Comparison of ENCODE assay signal across 19 cellular contexts in the genomic region with DNA sequence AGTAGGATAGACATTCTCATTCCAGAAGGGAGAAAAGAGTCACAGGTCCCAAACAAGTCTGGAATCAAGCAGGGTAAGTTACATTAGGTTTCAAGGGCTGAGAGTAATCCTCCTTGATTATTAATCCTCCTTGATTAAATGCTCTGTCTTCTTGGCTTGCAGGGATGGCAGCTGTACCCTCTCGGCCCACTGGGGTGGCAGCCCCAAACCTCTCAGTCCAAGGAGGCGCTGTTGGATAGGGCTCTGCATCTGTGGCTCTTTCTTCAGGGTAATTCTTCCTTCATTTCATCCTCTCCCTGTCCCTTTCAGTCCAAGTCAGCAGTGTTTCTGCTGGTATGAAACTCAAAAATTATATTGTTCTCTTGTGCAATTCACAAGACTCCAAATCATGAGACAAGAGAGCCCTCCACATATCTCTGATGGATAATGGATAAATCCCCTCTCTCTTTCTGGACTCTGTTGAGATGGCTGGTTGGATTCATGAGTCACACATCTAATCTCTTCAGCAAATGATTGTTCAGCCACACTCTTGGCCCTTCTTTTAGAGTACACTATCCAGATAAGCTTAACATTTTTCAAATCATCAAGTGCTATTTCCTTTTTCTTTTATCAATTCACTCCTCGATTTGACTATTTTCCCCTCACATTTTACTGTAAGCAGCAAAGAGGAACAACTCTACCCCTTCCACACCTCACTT.
A peak's percentile ranks its signal among the peaks of the same experiment; 100 is the strongest.
DNase-seq lines count a peak whose midpoint lies in the region; ATAC-seq and TF ChIP-seq lines count a peak whose summit lies in the region.
"Had no signal": no experiment of that assay in that cellular context is flagged by ENCODE, and none has a peak within 500 bp of the region (broad histone marks: within the 10 kb centered on the region; RNA-seq: fewer than 3 reads in every experiment).

No MANE protein-coding gene starts in this region.

- H3K36me3 ChIP-seq in GM23338 (ENCODE audit: insufficient read depth) = no peaks in the 10 kb centered on the region
- H3K36me3 ChIP-seq in OCI-LY7 (ENCODE audit: insufficient read depth, low read length) = no peaks in the 10 kb centered on the region
- no peaks in the 10 kb centered on the region for H3K36me3 ChIP-seq in brain microvascular endothelial cell (replicated peaks)

- H3K9me3 ChIP-seq in OCI-LY7 (ENCODE audit: low read length) = no peaks in the 10 kb centered on the region
- H3K9me3 ChIP-seq: A549 had no signal

- no peaks in the 10 kb centered on the region for H3F3A ChIP-seq in GM23338 (replicated peaks; ENCODE audit: low read depth)

- H2AFZ ChIP-seq in GM23338 (no peak overlapping the region), OCI-LY7 (ENCODE audit: low read length) (no peak overlapping the region)

- H3K4me3 ChIP-seq in GM23338 = no peak overlapping the region
- no peak overlapping the region for H3K4me3 ChIP-seq in OCI-LY7 (ENCODE audit: low read depth, low read length, poor library complexity, severe bottlenecking)
- H3K4me3 ChIP-seq in brain microvascular endothelial cell (ENCODE audit: low read depth, low read length) = no peak overlapping the region
- H3K4me3 ChIP-seq: A549, GM12878, SK-N-MC had no signal

- H3K79me2 ChIP-seq in GM23338 (replicated peaks; ENCODE audit: insufficient read depth) = no peaks in the 10 kb centered on the region
- H3K79me2 ChIP-seq in OCI-LY7 (ENCODE audit: insufficient read depth, low read depth, low read length) = no peaks in the 10 kb centered on the region

- intact Hi-C loops in OCI-LY7 (cut with micrococcal nuclease; ENCODE audit: unreplicated experiment) = no loop called here

- H3K4me1 Mint-ChIP-seq in GM23338 = no peaks in the 10 kb centered on the region; the same call in 2 of the 3 replicates
- H3K4me1 Mint-ChIP-seq in nephron progenitor cell = no peaks in the 10 kb centered on the region

- H3K4me3 Mint-ChIP-seq in GM23338 = no peak overlapping the region
- no peak overlapping the region for H3K4me3 Mint-ChIP-seq in nephron progenitor cell
- H3K4me3 Mint-ChIP-seq: HFFc6 had no signal

- H3K9me3 Mint-ChIP-seq in GM23338 = 0 out of 3 replicates have a peak, but pooled peaks cover under 1% of the 10 kb centered on the region
- H3K9me3 Mint-ChIP-seq in nephron progenitor cell = peaks cover 3% of the 10 kb centered on the region
- H3K9me3 Mint-ChIP-seq: HFFc6 had no signal

- H3K27me3 ChIP-seq in GM23338 (ENCODE audit: insufficient read depth) (no peaks in the 10 kb centered on the region), brain microvascular endothelial cell (replicated peaks) (no peaks in the 10 kb centered on the region)

- no peaks in the 10 kb centered on the region for H3K4me1 ChIP-seq in GM23338 (ENCODE audit: insufficient read depth)
- H3K4me1 ChIP-seq in OCI-LY7 (ENCODE audit: insufficient read depth, low read length, poor library complexity, severe bottlenecking) = no peaks in the 10 kb centered on the region
- H3K4me1 ChIP-seq: A549 had no signal

- peak; percentile 17 for DNase-seq in GM23338 (ENCODE audit: low spot score)
- DNase-seq in OCI-LY7 (ENCODE audit: low spot score) = no peak
- DNase-seq in brain microvascular endothelial cell = peak; percentile 32
- DNase-seq in nephron progenitor cell = no peak
- no peak for DNase-seq in middle frontal gyrus (ENCODE audit: extremely low spot score, low spot score)
- DNase-seq: C1 segment of cervical spinal cord, DND-41, GOT3, HFFc6, NCI-H187, NCI-H774, Right ventricle myocardium superior had no signal

- H3K27ac Mint-ChIP-seq in GM23338 (no peak overlapping the region), nephron progenitor cell (peak overlapping the region; percentile 33)
- H3K27ac Mint-ChIP-seq: HFFc6 had no signal

- H3K27ac ChIP-seq in GM23338 (ENCODE audit: low read depth) = no peak overlapping the region
- H3K27ac ChIP-seq in OCI-LY7 (ENCODE audit: low read depth, low read length, poor library complexity, severe bottlenecking) = no peak overlapping the region
- H3K27ac ChIP-seq in brain microvascular endothelial cell = no peak overlapping the region
- H3K27ac ChIP-seq: A549, HL-60, SK-N-MC had no signal

- H3K27me3 Mint-ChIP-seq in GM23338 (ENCODE audit: insufficient read depth, low read depth, poor library complexity) (no peaks in the 10 kb centered on the region), nephron progenitor cell (ENCODE audit: low read depth, poor library complexity) (peaks cover 2% of the 10 kb centered on the region)

- H3K36me3 Mint-ChIP-seq in GM23338 (ENCODE audit: low read depth) (no peaks in the 10 kb centered on the region), nephron progenitor cell (ENCODE audit: low read depth) (no peaks in the 10 kb centered on the region)

- H3K4me2 ChIP-seq in GM23338 = no peak overlapping the region
- H3K4me2 ChIP-seq in OCI-LY7 (ENCODE audit: low read length) = no peak overlapping the region
- H3K4me2 ChIP-seq: A549 had no signal

- TF ChIP-seq CTCF in GM23338 (conservative IDR thresholded peaks at IDR 0.05; ENCODE audit: low read depth in 2 of 2) = peak in 1 of 2 experiments; percentile 38; a peak in 3 of 4 replicates
- 0 out of 2 replicates have a peak, but pooled peaks have one; percentile 18 for TF ChIP-seq CTCF in OCI-LY7 (conservative IDR thresholded peaks at IDR 0.05; ENCODE audit: low read length)
- peak; percentile 16 for TF ChIP-seq CTCF in brain microvascular endothelial cell (IDR thresholded peaks at IDR 0.05; ENCODE audit: low read depth, low read length, missing control alignments)
- no peak for TF ChIP-seq CTCF in nephron progenitor cell (IDR thresholded peaks at IDR 0.05)

- no TSS peak for BruUV-seq in OCI-LY7 (replicated peaks; lab: Mats Ljungman, UMichigan)

- ATAC-seq in GM23338 = no peak
- no peak for ATAC-seq in HG02970 (IDR thresholded peaks at IDR 0.05; ENCODE audit: low FRiP score, unreplicated experiment)
- ATAC-seq in HG02840 (IDR thresholded peaks at IDR 0.05; ENCODE audit: low FRiP score, unreplicated experiment) = no peak
- ATAC-seq in HG02973 (IDR thresholded peaks at IDR 0.05; ENCODE audit: unreplicated experiment) = no peak
- ATAC-seq: A549, GM12878 had no signal

- H4K20me1 ChIP-seq in GM23338 (replicated peaks; ENCODE audit: insufficient read depth) (no peaks in the 10 kb centered on the region), OCI-LY7 (ENCODE audit: insufficient read depth, low read length) (no peaks in the 10 kb centered on the region)

- CTCF ChIA-PET in OCI-LY7 (lab: Charles Lee; ENCODE audit: unreplicated experiment) = no interaction called here

- H3K9me2 ChIP-seq in GM23338 (ENCODE audit: insufficient read depth) (0 out of 2 replicates have a peak, but pooled peaks cover 3% of the 10 kb centered on the region), OCI-LY7 (ENCODE audit: insufficient read depth, low read length) (no peaks in the 10 kb centered on the region)

- in situ Hi-C loops in brain microvascular endothelial cell (cut with HindIII; ENCODE audit: low pct_ligation_motif_present, low sequenced_read_pairs) = no loop called here

- POLR2A ChIA-PET in OCI-LY7 (lab: Charles Lee) = no interaction called here

TF ChIP-seq in GM23338, 12 proteins besides CTCF, POLR2A, EP300 and RAD21 (continues in another document):
- TF ChIP-seq ZNF114 (CRISPR knock-in tag; IDR thresholded peaks at IDR 0.05) = no peak
- TF ChIP-seq, protein P1, sequence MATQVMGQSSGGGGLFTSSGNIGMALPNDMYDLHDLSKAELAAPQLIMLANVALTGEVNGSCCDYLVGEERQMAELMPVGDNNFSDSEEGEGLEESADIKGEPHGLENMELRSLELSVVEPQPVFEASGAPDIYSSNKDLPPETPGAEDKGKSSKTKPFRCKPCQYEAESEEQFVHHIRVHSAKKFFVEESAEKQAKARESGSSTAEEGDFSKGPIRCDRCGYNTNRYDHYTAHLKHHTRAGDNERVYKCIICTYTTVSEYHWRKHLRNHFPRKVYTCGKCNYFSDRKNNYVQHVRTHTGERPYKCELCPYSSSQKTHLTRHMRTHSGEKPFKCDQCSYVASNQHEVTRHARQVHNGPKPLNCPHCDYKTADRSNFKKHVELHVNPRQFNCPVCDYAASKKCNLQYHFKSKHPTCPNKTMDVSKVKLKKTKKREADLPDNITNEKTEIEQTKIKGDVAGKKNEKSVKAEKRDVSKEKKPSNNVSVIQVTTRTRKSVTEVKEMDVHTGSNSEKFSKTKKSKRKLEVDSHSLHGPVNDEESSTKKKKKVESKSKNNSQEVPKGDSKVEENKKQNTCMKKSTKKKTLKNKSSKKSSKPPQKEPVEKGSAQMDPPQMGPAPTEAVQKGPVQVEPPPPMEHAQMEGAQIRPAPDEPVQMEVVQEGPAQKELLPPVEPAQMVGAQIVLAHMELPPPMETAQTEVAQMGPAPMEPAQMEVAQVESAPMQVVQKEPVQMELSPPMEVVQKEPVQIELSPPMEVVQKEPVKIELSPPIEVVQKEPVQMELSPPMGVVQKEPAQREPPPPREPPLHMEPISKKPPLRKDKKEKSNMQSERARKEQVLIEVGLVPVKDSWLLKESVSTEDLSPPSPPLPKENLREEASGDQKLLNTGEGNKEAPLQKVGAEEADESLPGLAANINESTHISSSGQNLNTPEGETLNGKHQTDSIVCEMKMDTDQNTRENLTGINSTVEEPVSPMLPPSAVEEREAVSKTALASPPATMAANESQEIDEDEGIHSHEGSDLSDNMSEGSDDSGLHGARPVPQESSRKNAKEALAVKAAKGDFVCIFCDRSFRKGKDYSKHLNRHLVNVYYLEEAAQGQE (IDR thresholded peaks at IDR 0.05; ENCODE audit: unreplicated experiment) = no peak
- no peak for TF ChIP-seq JUNB (IDR thresholded peaks at IDR 0.05; ENCODE audit: unreplicated experiment)
- no peak for TF ChIP-seq STAT1 (IDR thresholded peaks at IDR 0.05; ENCODE audit: unreplicated experiment)
- TF ChIP-seq, protein P2, sequence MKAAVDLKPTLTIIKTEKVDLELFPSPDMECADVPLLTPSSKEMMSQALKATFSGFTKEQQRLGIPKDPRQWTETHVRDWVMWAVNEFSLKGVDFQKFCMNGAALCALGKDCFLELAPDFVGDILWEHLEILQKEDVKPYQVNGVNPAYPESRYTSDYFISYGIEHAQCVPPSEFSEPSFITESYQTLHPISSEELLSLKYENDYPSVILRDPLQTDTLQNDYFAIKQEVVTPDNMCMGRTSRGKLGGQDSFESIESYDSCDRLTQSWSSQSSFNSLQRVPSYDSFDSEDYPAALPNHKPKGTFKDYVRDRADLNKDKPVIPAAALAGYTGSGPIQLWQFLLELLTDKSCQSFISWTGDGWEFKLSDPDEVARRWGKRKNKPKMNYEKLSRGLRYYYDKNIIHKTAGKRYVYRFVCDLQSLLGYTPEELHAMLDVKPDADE (IDR thresholded peaks at IDR 0.05) = no peak
- TF ChIP-seq EZH2phosphoT487 (IDR thresholded peaks at IDR 0.05; ENCODE audit: unreplicated experiment) = no peak
- no peak for TF ChIP-seq POLR2AphosphoS5 (IDR thresholded peaks at IDR 0.05; ENCODE audit: low read depth)
- TF ChIP-seq NANOG (IDR thresholded peaks at IDR 0.05; ENCODE audit: borderline replicate concordance) = no peak

Comparison
In these comparisons a context has a peak if more than half of its experiments do, and no peak if none do; other contexts are left out.
1. DNase-seq: peak in GM23338 (single experiment) and brain microvascular endothelial cell (single experiment); none in OCI-LY7 (single experiment), nephron progenitor cell (single experiment) and middle frontal gyrus (single experiment).